ENCODE assay signal across 26 cellular contexts in genomic region chr6:46046558-46047169, GRCh38. TPM values are rescaled to one million over a fixed set of nuclear protein-coding genes. Genes with fewer than 3 reads are reported as not detected.
DNase-seq lines count a peak whose midpoint lies in the region; ATAC-seq, FAIRE-seq and TF ChIP-seq lines count a peak whose summit lies in the region.
"Had no signal": no experiment of that assay in that cellular context is flagged by ENCODE, and none has a peak within 500 bp of the region (broad histone marks: within the 10 kb centered on the region; RNA-seq: fewer than 3 reads in every experiment).

No MANE protein-coding gene starts in this region.

- intact Hi-C loops in Right ventricle myocardium superior (cut with DNase I): no loop called here
- intact Hi-C loops in Right ventricle myocardium inferior (cut with DNase I): loop anchor here (5.0 kb wide), 1 partner anchor 34 kb away; no protein-coding TSS in a partner anchor
- intact Hi-C loops in esophagus muscularis mucosa (cut with DNase I): no loop called here
- intact Hi-C loops in psoas muscle (cut with DNase I): loop anchor here in 1 of 2 donors (5.0 to 10.0 kb wide), 2 partner anchors 88 to 1859 kb away; no protein-coding TSS in a partner anchor
- intact Hi-C loops in stomach (cut with DNase I; ENCODE audit: low total_unique reads): no loop called here

- no peak for TF ChIP-seq POLR2A in esophagus muscularis mucosa (IDR thresholded peaks at IDR 0.05; ENCODE audit: low read depth)
- TF ChIP-seq POLR2A in stomach (IDR thresholded peaks at IDR 0.05): no peak

- TF ChIP-seq CTCF in esophagus muscularis mucosa (IDR thresholded peaks at IDR 0.05) (no peak), psoas muscle (IDR thresholded peaks at IDR 0.05) (no peak), stomach (IDR thresholded peaks at IDR 0.05) (no peak)

- H3K36me3 ChIP-seq in esophagus muscularis mucosa (no peaks in the 10 kb centered on the region), psoas muscle (ENCODE audit: insufficient read depth in 1 of 2, low read depth in 1 of 2) (no peaks in the 10 kb centered on the region), small intestine (ENCODE audit: control insufficient read depth in 2 of 2, insufficient read depth in 2 of 2, low read length in 2 of 2) (no peaks in the 10 kb centered on the region), stomach (no peaks in the 10 kb centered on the region)
- H3K36me3 ChIP-seq: HAP-1 had no signal

- peaks cover 0 to 24% (median 17%) of the 10 kb centered on the region in 4 donors for H3K4me1 ChIP-seq in esophagus muscularis mucosa
- H3K4me1 ChIP-seq in psoas muscle: peaks cover 59% of the 10 kb centered on the region
- H3K4me1 ChIP-seq in small intestine (ENCODE audit: control insufficient read depth in 2 of 2, insufficient read depth in 1 of 2, low read depth in 1 of 2, low read length in 1 of 2): peaks cover 6 to 7% of the 10 kb centered on the region in 2 donors
- H3K4me1 ChIP-seq in stomach: no peaks in the 10 kb centered on the region
- H3K4me1 ChIP-seq: A549, HAP-1 had no signal

- TF ChIP-seq EP300 in esophagus muscularis mucosa (IDR thresholded peaks at IDR 0.05) (no peak), stomach (IDR thresholded peaks at IDR 0.05) (no peak)

- FAIRE-seq in small intestine (lab: Jason Lieb, UNC): no peak
- FAIRE-seq: A549, D721Med, GM12878, H54 had no signal

- ATAC-seq in Right ventricle myocardium superior (ENCODE audit: poor library complexity) (peak; percentile 22), Right ventricle myocardium inferior (no peak), psoas muscle (peak; percentile 69 to 88 (median 83))
- ATAC-seq: A549, GM12878 had no signal

- H3K9me3 ChIP-seq in esophagus muscularis mucosa (no peaks in the 10 kb centered on the region), psoas muscle (no peaks in the 10 kb centered on the region), small intestine (ENCODE audit: control insufficient read depth, low read depth) (no peaks in the 10 kb centered on the region), stomach (no peaks in the 10 kb centered on the region)
- H3K9me3 ChIP-seq: A549, HAP-1 had no signal

- H3K4me3 ChIP-seq in esophagus muscularis mucosa (no peak overlapping the region), psoas muscle (no peak overlapping the region), small intestine (ENCODE audit: low read depth in 1 of 2, low read length in 2 of 2) (no peak overlapping the region), stomach (no peak overlapping the region)
- H3K4me3 ChIP-seq: A549, GM12878, HAP-1 had no signal

- H3K27me3 ChIP-seq in esophagus muscularis mucosa: no peaks in the 10 kb centered on the region
- no peaks in the 10 kb centered on the region for H3K27me3 ChIP-seq in psoas muscle (ENCODE audit: insufficient read depth in 3 of 3, low read length in 2 of 3)
- H3K27me3 ChIP-seq in small intestine (ENCODE audit: control insufficient read depth in 2 of 2, insufficient read depth in 2 of 2, low read length in 2 of 2): no peaks in the 10 kb centered on the region
- no peaks in the 10 kb centered on the region for H3K27me3 ChIP-seq in stomach

- DNase-seq in Right ventricle myocardium superior (no peak), Right ventricle myocardium inferior (ENCODE audit: missing footprints) (no peak), esophagus muscularis mucosa (ENCODE audit: extremely low spot score) (peak; percentile 8), psoas muscle (peak in 1 of 2 donors; percentile 62), small intestine (peak; percentile 55), stomach (no peak), germinal center (ENCODE audit: low spot score) (no peak), cortex of kidney (lab: John Stamatoyannopoulos, UW) (no peak)
- DNase-seq: ACHN; AML-193; CD4-positive, CD25-positive, alpha-beta regulatory T cell; CD8-positive, alpha-beta memory T cell; DMS 273 treated with DMSO at 0.1 percent for 48 hours; DMS79; EL; GDM1; GOT3; HFFc6 had no signal

- WGBS in esophagus muscularis mucosa: 79% methylated on average over 5 of the region's 5 CpGs
- WGBS in psoas muscle, 3 donors: 33 to 59% (median 35%) methylated on average over 5 of the region's 5 CpGs
- WGBS in small intestine, 3 donors: 52 to 72% (median 57%) methylated on average over 5 of the region's 5 CpGs
- WGBS in stomach, 5 donors: 80 to 87% (median 83%) methylated on average over 5 of the region's 5 CpGs

- H3K27ac ChIP-seq in esophagus muscularis mucosa (replicated peaks in 1 of 4) (no peak overlapping the region), psoas muscle (peak overlapping the region; percentile 85), small intestine (ENCODE audit: low read depth in 1 of 2, low read length in 1 of 2) (no peak overlapping the region), stomach (no peak overlapping the region)
- H3K27ac ChIP-seq: 22Rv1, A549, C4-2B had no signal

RNA-seq across cellular contexts. Expression of gene CLIC5, which starts 31.0 kb away (rescaled TPM):
- total RNA-seq in Right ventricle myocardium superior (279 TPM), Right ventricle myocardium inferior (312 TPM), esophagus muscularis mucosa (1 to 10 TPM; 5.3 to 7.2 (median 6.3) TPM), psoas muscle (100 to 1,000 TPM; 166 to 285 (median 211) TPM), stomach (10 to 100 TPM in 1 of 5 donors, 1 to 10 TPM in 3, not detected in 1; 2.0 to 30.4 (median 9.2) TPM)
- polyA plus RNA-seq in psoas muscle (10 to 100 TPM; 30.2 to 84.5 (median 82.4) TPM), small intestine (10 to 100 TPM in 2 of 3 donors, 1 to 10 TPM in 1; 9.3 to 24.0 (median 19.5) TPM), stomach (1 to 10 TPM in 1 of 3 donors, under 1 TPM in 2; 0.19 to 1.1 (median 0.43) TPM)
- total RNA-seq: GM12878, HFFc6 had no signal
- polyA plus RNA-seq: A549, BJ had no signal

Comparison
In these comparisons a context has a peak if more than half of its experiments do, and no peak if none do; other contexts are left out.
1. DNase-seq: peak in esophagus muscularis mucosa (single experiment) and small intestine (single experiment); none in Right ventricle myocardium superior (single experiment), Right ventricle myocardium inferior (single experiment), stomach (single experiment), germinal center (single experiment) and cortex of kidney (single experiment).